In genomic region chr7:137978464-137979237, GRCh38 we compare ENCODE assay signal across 10 cellular contexts. TPM values are rescaled to one million over a fixed set of nuclear protein-coding genes. Genes with fewer than 3 reads are reported as not detected.
DNase-seq lines count a peak whose midpoint lies in the region; ATAC-seq and TF ChIP-seq lines count a peak whose summit lies in the region.
"Had no signal": no experiment of that assay in that cellular context is flagged by ENCODE, and none has a peak within 500 bp of the region (broad histone marks: within the 10 kb centered on the region; RNA-seq: fewer than 3 reads in every experiment).

No MANE protein-coding gene starts in this region.

- no peak for ATAC-seq in GM21576 (IDR thresholded peaks at IDR 0.05; ENCODE audit: unreplicated experiment)

- DNase-seq in HT1080 (ENCODE audit: low read depth) (peak; percentile 98), breast epithelium (ENCODE audit: low spot score in 2 of 2) (no peak), suprapubic skin (ENCODE audit: low spot score in 2 of 2) (no peak), NCI-H2107 treated with DMSO at 0.1 percent for 48 hours (lab: John Stamatoyannopoulos, UW; ENCODE audit: unreplicated experiment) (no peak)
- no peak for DNase-seq in activated CD4-positive, alpha-beta T cell treated with anti-CD3 and anti-CD28 coated beads for 1 hour
- DNase-seq in activated T-cell treated with anti-CD3 and anti-CD28 coated beads, Interleukin-2, amount 50 U/mL, for 24 hours, result no peak
- DNase-seq: activated B cell treated with CpG ODN at 0.5 μM for 24 hours; stimulated activated CD8-positive, alpha-beta memory T cell treated with anti-CD3 and anti-CD28 coated beads, Interleukin-4, amount 100 ng/mL, for 48 hours had no signal

- no peak overlapping the region for H3K27ac Mint-ChIP-seq in activated T-cell treated with anti-CD3 and anti-CD28 coated beads, Interleukin-2, amount 50 U/mL, for 24 hours
- H3K27ac Mint-ChIP-seq: activated B cell treated with CpG ODN at 0.5 μM for 24 hours had no signal

- no peak overlapping the region for H3K4me3 ChIP-seq in breast epithelium
- no peak overlapping the region for H3K4me3 ChIP-seq in suprapubic skin

- no peaks in the 10 kb centered on the region for H3K9me3 ChIP-seq in breast epithelium
- H3K9me3 ChIP-seq in suprapubic skin, result no peaks in the 10 kb centered on the region

- intact Hi-C loops in breast epithelium (cut with DNase I; ENCODE audit: low total_unique reads), result no loop called here

- H3K27me3 ChIP-seq in breast epithelium (no peaks in the 10 kb centered on the region), layer of hippocampus (ENCODE audit: control insufficient read depth, insufficient read depth, low read length) (no peaks in the 10 kb centered on the region), suprapubic skin (no peaks in the 10 kb centered on the region)

- 55% methylated on average over 10 of the region's 10 CpGs for WGBS in suprapubic skin

- TF ChIP-seq POLR2A in breast epithelium (IDR thresholded peaks at IDR 0.05) (no peak), suprapubic skin (IDR thresholded peaks at IDR 0.05) (no peak)

- peaks cover 2% of the 10 kb centered on the region for H3K4me1 Mint-ChIP-seq in activated T-cell treated with anti-CD3 and anti-CD28 coated beads, Interleukin-2, amount 50 U/mL, for 24 hours (ENCODE audit: low read depth)

- H3K4me1 ChIP-seq in breast epithelium (peaks cover 15 to 30% of the 10 kb centered on the region in 2 donors), suprapubic skin (peaks cover 66% of the 10 kb centered on the region)

- H3K27ac ChIP-seq in breast epithelium (peak overlapping the region; percentile 83 to 90), layer of hippocampus (ENCODE audit: low read depth, low read length) (peak overlapping the region; percentile 13), suprapubic skin (peak overlapping the region; percentile 67)

- peaks cover 19% of the 10 kb centered on the region for H3K36me3 Mint-ChIP-seq in activated T-cell treated with anti-CD3 and anti-CD28 coated beads, Interleukin-2, amount 50 U/mL, for 24 hours (ENCODE audit: low read depth)

- TF ChIP-seq CTCF in breast epithelium (IDR thresholded peaks at IDR 0.05) (no peak), suprapubic skin (IDR thresholded peaks at IDR 0.05) (no peak)

- H3K27me3 Mint-ChIP-seq in activated T-cell treated with anti-CD3 and anti-CD28 coated beads, Interleukin-2, amount 50 U/mL, for 24 hours, result no peaks in the 10 kb centered on the region
- H3K27me3 Mint-ChIP-seq: activated B cell treated with CpG ODN at 0.5 μM for 24 hours had no signal

- H3K9me3 Mint-ChIP-seq in activated T-cell treated with anti-CD3 and anti-CD28 coated beads, Interleukin-2, amount 50 U/mL, for 24 hours, result peaks cover 7% of the 10 kb centered on the region

- TF ChIP-seq EP300 in suprapubic skin (IDR thresholded peaks at IDR 0.05), result no peak

- no peaks in the 10 kb centered on the region for H3K36me3 ChIP-seq in breast epithelium
- H3K36me3 ChIP-seq in suprapubic skin, result no peaks in the 10 kb centered on the region

- H3K4me3 Mint-ChIP-seq in activated T-cell treated with anti-CD3 and anti-CD28 coated beads, Interleukin-2, amount 50 U/mL, for 24 hours, result no peak overlapping the region
- H3K4me3 Mint-ChIP-seq: activated B cell treated with CpG ODN at 0.5 μM for 24 hours had no signal

RNA-seq across cellular contexts. Expression of gene CREB3L2, which starts 23.2 kb away (rescaled TPM):
- total RNA-seq in HT1080 (2014; rRNA removed; shearing (Covaris generic)), result 12.2 and 18.8 TPM in 2 replicates
- polyA plus RNA-seq in HT1080 (2015; cell fraction: cytosol; rRNA removed), result 45.2 and 63.3 TPM in 2 replicates
- polyA plus RNA-seq in HT1080 (2015; cell fraction: nucleus; rRNA removed), result 81.6 and 92.2 TPM in 2 replicates
- total RNA-seq in breast epithelium (10 to 100 TPM; 23.0 to 46.5 (median 40.5) TPM), suprapubic skin (10 to 100 TPM; 10.9 to 24.5 (median 14.1) TPM)

Comparison
In these comparisons a context has a peak if more than half of its experiments do, and no peak if none do; other contexts are left out.
1. H3K27ac ChIP-seq: peak in every context shown above with its lines; median percentile 86 in breast epithelium; 67 in suprapubic skin; 13 in layer of hippocampus.